26 cellular contexts compared by ENCODE assay signal in the genomic region with DNA sequence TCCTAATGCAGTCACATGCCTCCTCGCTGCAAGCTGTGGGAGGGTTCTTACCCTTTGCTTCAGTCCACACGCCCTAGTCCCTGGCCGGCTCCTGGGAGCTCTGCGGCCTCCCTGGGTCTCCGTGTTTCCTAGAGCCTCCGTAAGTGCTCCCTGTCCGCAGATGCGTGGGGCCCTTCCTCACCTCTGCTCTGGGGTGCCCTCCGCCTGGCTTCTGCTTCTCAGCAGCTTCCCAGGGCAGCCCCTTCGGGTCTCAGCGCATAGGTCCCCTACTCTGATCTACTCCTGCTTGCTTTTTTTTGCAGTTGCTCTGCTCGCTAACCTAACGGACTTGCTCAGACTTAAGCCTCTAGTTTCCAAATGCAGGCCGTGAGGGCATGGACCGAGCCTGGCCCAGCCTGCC. TPM values are rescaled to one million over a fixed set of nuclear protein-coding genes. Genes with fewer than 3 reads are reported as not detected.
A peak's percentile ranks its signal among the peaks of the same experiment; 100 is the strongest.
DNase-seq lines count a peak whose midpoint lies in the region; ATAC-seq and TF ChIP-seq lines count a peak whose summit lies in the region.
"Had no signal": no experiment of that assay in that cellular context is flagged by ENCODE, and none has a peak within 500 bp of the region (broad histone marks: within the 10 kb centered on the region; RNA-seq: fewer than 3 reads in every experiment).

No MANE protein-coding gene starts in this region.

- H3K9me3 Mint-ChIP-seq in chondrocyte (ENCODE audit: low read depth), result no peaks in the 10 kb centered on the region
- H3K9me3 Mint-ChIP-seq: activated CD4-positive, alpha-beta T cell treated with anti-CD3 and anti-CD28 coated beads, Interleukin-2, amount 10 ng/mL, durations not matched to agents 7 days and 5 days; brain; CD4-positive, alpha-beta memory T cell; immature natural killer cell had no signal

- TF ChIP-seq EP300 in upper lobe of left lung (IDR thresholded peaks at IDR 0.05), result no peak

- H3K27ac ChIP-seq in lower lobe of right lung (no peak overlapping the region), upper lobe of left lung (no peak overlapping the region)
- H3K27ac ChIP-seq: gastroesophageal sphincter, hepatocyte, prostate gland, right lobe of liver, tibial artery, VCaP had no signal

- DNase-seq in cardiac septum (ENCODE audit: low spot score), result peak; percentile 12
- DNase-seq in Right ventricle myocardium superior, result no peak
- peak; percentile 59 for DNase-seq in chondrocyte (ENCODE audit: low spot score)
- DNase-seq in lower lobe of right lung, result peak; percentile 34
- DNase-seq in upper lobe of left lung, result no peak
- no peak for DNase-seq in NCI-H69 (lab: John Stamatoyannopoulos, UW)
- no peak for DNase-seq in medulla oblongata (ENCODE audit: extremely low spot score)
- DNase-seq: NCI-H748 treated with DMSO at 0.1 percent for 48 hours had no signal

- ATAC-seq in Right ventricle myocardium superior (ENCODE audit: poor library complexity) (no peak), lower lobe of right lung (no peak), upper lobe of left lung (ENCODE audit: low FRiP score in 2 of 2) (no peak), GM19467 (IDR thresholded peaks at IDR 0.05; ENCODE audit: unreplicated experiment) (no peak)

- no peak overlapping the region for H3K27ac Mint-ChIP-seq in chondrocyte (ENCODE audit: unreplicated experiment)
- H3K27ac Mint-ChIP-seq: activated CD4-positive, alpha-beta T cell treated with anti-CD3 and anti-CD28 coated beads, Interleukin-2, amount 10 ng/mL, durations not matched to agents 7 days and 5 days; B cell; brain; immature natural killer cell had no signal

- intact Hi-C loops in cardiac septum (cut with DNase I), result no loop called here
- intact Hi-C loops in Right ventricle myocardium superior (cut with DNase I), result no loop called here
- intact Hi-C loops in lower lobe of right lung (cut with DNase I), result no loop called here

- 96 to 97% methylated on average over 15 of the region's 15 CpGs for WGBS in upper lobe of left lung, 2 donors

- H3K36me3 ChIP-seq in lower lobe of right lung (peaks cover 93% of the 10 kb centered on the region), upper lobe of left lung (peaks cover 19 to 92% (median 68%) of the 10 kb centered on the region in 4 donors)

- H3K9me3 ChIP-seq in lower lobe of right lung (no peaks in the 10 kb centered on the region), upper lobe of left lung (no peaks in the 10 kb centered on the region)
- H3K9me3 ChIP-seq: gastroesophageal sphincter, HAP-1, prostate gland, right lobe of liver, tibial artery had no signal

- H3K27me3 ChIP-seq in lower lobe of right lung (ENCODE audit: low read depth), result no peaks in the 10 kb centered on the region
- H3K27me3 ChIP-seq in upper lobe of left lung, result no peaks in the 10 kb centered on the region
- H3K27me3 ChIP-seq: gastroesophageal sphincter, hepatocyte, right lobe of liver, tibial artery had no signal

- no peak for TF ChIP-seq POLR2A in upper lobe of left lung (IDR thresholded peaks at IDR 0.05)

- no peak overlapping the region for H3K4me3 Mint-ChIP-seq in chondrocyte (ENCODE audit: unreplicated experiment)
- H3K4me3 Mint-ChIP-seq: activated CD4-positive, alpha-beta T cell treated with anti-CD3 and anti-CD28 coated beads, Interleukin-2, amount 10 ng/mL, durations not matched to agents 7 days and 5 days; B cell; brain; CD4-positive, alpha-beta memory T cell; immature natural killer cell had no signal

- no peaks in the 10 kb centered on the region for H3K4me1 Mint-ChIP-seq in chondrocyte (ENCODE audit: low read depth)
- H3K4me1 Mint-ChIP-seq: brain had no signal

- H3K27me3 Mint-ChIP-seq in chondrocyte (ENCODE audit: low read depth), result no peaks in the 10 kb centered on the region
- H3K27me3 Mint-ChIP-seq: activated CD4-positive, alpha-beta T cell treated with anti-CD3 and anti-CD28 coated beads, Interleukin-2, amount 10 ng/mL, durations not matched to agents 7 days and 5 days; B cell; brain; CD4-positive, alpha-beta memory T cell had no signal

- no peak for TF ChIP-seq CTCF in chondrocyte (IDR thresholded peaks at IDR 0.05)
- TF ChIP-seq CTCF in lower lobe of right lung (IDR thresholded peaks at IDR 0.05), result no peak
- TF ChIP-seq CTCF in upper lobe of left lung (IDR thresholded peaks at IDR 0.05), result no peak

- peaks cover 31% of the 10 kb centered on the region for H3K36me3 Mint-ChIP-seq in chondrocyte (ENCODE audit: low read depth)

- no peak overlapping the region for H3K4me3 ChIP-seq in lower lobe of right lung
- H3K4me3 ChIP-seq in upper lobe of left lung, result no peak overlapping the region
- H3K4me3 ChIP-seq: gastroesophageal sphincter, HAP-1, hepatocyte, prostate gland, right lobe of liver, tibial artery had no signal

- H3K4me1 ChIP-seq in lower lobe of right lung (peaks cover 12% of the 10 kb centered on the region), upper lobe of left lung (peaks cover 7 to 23% (median 12%) of the 10 kb centered on the region in 4 donors)
- H3K4me1 ChIP-seq: gastroesophageal sphincter, HAP-1, prostate gland, tibial artery had no signal

RNA-seq across cellular contexts. Expression of gene CAPN1, which starts 22.4 kb away (rescaled TPM):
- total RNA-seq in cardiac septum (89.6 TPM), Right ventricle myocardium superior (66.9 TPM), chondrocyte (120 to 130 TPM (median 127 TPM) in 3 replicates), lower lobe of right lung (176 TPM), upper lobe of left lung (100 to 1,000 TPM; 152 to 327 (median 235) TPM)

RNA-seq across cellular contexts. Expression of gene SPDYC, which starts 34.1 kb away (rescaled TPM):
- total RNA-seq in cardiac septum (not detected), Right ventricle myocardium superior (not detected), chondrocyte (not detected in 3 replicates), lower lobe of right lung (not detected), upper lobe of left lung (not detected)
- total RNA-seq: activated CD4-positive, alpha-beta T cell treated with anti-CD3 and anti-CD28 coated beads, Interleukin-2, amount 10 ng/mL, durations not matched to agents 7 days and 5 days; activated CD8-positive, alpha-beta memory T cell treated with anti-CD3 and anti-CD28 coated beads for 36 hours; B cell; CD4-positive, alpha-beta memory T cell; cerebellum; endothelial cell of umbilical vein; fibroblast of lung; gastroesophageal sphincter; hepatocyte; myocyte; prostate gland had no signal

RNA-seq across cellular contexts. Expression of gene POLA2, which starts 57.6 kb away (rescaled TPM):
- total RNA-seq in cardiac septum (3.5 TPM), Right ventricle myocardium superior (4.9 TPM), chondrocyte (5.7 to 19.0 TPM (median 6.2 TPM) in 3 replicates), lower lobe of right lung (8.7 TPM), upper lobe of left lung (10 to 100 TPM in 3 of 6 donors, 1 to 10 TPM in 3; 6.0 to 19.9 (median 8.7) TPM)

Comparison
In these comparisons a context has a peak if more than half of its experiments do, and no peak if none do; other contexts are left out.
1. DNase-seq: peak in cardiac septum (single experiment), chondrocyte (single experiment) and lower lobe of right lung (single experiment); none in Right ventricle myocardium superior (single experiment), upper lobe of left lung (0 of 2), NCI-H69 (single experiment) and medulla oblongata (single experiment).